9 cellular contexts compared by ENCODE assay signal in genomic region chr17:74008196-74008595, GRCh38.
DNase-seq lines count a peak whose midpoint lies in the region; ATAC-seq and TF ChIP-seq lines count a peak whose summit lies in the region.
"Had no signal": no experiment of that assay in that cellular context is flagged by ENCODE, and none has a peak within 500 bp of the region (broad histone marks: within the 10 kb centered on the region; RNA-seq: fewer than 3 reads in every experiment).

No MANE protein-coding gene starts in this region.

- intact Hi-C loops in lower leg skin (cut with DNase I; ENCODE audit: low total_unique reads): no loop called here

- no peak for TF ChIP-seq CTCF in lower leg skin (IDR thresholded peaks at IDR 0.05)

- H3K4me3 ChIP-seq in lower leg skin (ENCODE audit: low read depth, poor library complexity, severe bottlenecking): no peak overlapping the region
- H3K4me3 ChIP-seq: right lobe of liver had no signal

- TF ChIP-seq POLR2A in lower leg skin (IDR thresholded peaks at IDR 0.05): no peak

- ATAC-seq in GM19395 (IDR thresholded peaks at IDR 0.05; ENCODE audit: unreplicated experiment): no peak
- no peak for ATAC-seq in GM19023 (IDR thresholded peaks at IDR 0.05; ENCODE audit: unreplicated experiment)

- DNase-seq in NCI-H748 (lab: John Stamatoyannopoulos, UW; ENCODE audit: unreplicated experiment) (peak; percentile 51), NCI-H748 treated with DMSO at 0.1 percent for 48 hours (lab: John Stamatoyannopoulos, UW) (no peak), NCI-H1436 (lab: John Stamatoyannopoulos, UW) (peak; percentile 69), lower leg skin (ENCODE audit: low spot score in 2 of 2) (no peak)
- DNase-seq in activated T-cell treated with anti-CD3 and anti-CD28 coated beads, Interleukin-2, amount 50 U/mL, for 48 hours: peak; percentile 51 to 57
- DNase-seq in stimulated activated CD4-positive, alpha-beta T cell treated with anti-CD3 and anti-CD28 coated beads, Interleukin-12 subunit alpha, Interleukin-12 subunit beta, amount 100 ng/mL, for 4 hours: peak; percentile 4
- DNase-seq: right lobe of liver had no signal

- 41 to 54% methylated on average over 10 of the region's 10 CpGs for WGBS in lower leg skin, 2 donors

Comparison
In these comparisons a context has a peak if more than half of its experiments do, and no peak if none do; other contexts are left out.
1. DNase-seq: peak in NCI-H748 (single experiment), NCI-H1436 (single experiment), activated T-cell treated with anti-CD3 and anti-CD28 coated beads, Interleukin-2, amount 50 U/mL, for 48 hours (2 of 2) and stimulated activated CD4-positive, alpha-beta T cell treated with anti-CD3 and anti-CD28 coated beads, Interleukin-12 subunit alpha, Interleukin-12 subunit beta, amount 100 ng/mL, for 4 hours (single experiment); none in NCI-H748 treated with DMSO at 0.1 percent for 48 hours (single experiment) and lower leg skin (0 of 2).